Comparison of ENCODE assay signal across 23 cellular contexts in the genomic region with DNA sequence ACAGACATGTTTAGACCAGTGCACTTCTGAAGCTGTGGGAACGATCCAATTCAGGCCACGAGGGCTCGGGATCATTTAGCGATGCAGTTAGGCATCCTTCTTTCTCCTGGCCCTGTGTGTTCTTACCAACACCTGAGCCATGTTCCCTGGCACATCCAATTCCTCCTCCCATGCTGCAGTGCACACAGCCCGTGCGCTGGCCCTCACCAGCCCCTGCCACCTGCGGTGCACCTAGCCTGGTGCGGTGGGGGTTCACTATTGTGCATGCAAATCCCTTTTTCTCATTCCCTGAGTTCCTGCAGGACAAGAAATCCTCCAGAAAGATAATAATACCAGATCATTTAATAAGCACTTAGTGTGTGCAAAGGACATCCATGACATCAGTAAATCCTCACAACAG. TPM values are rescaled to one million over a fixed set of nuclear protein-coding genes. Genes with fewer than 3 reads are reported as not detected.
DNase-seq lines count a peak whose midpoint lies in the region; ATAC-seq and TF ChIP-seq lines count a peak whose summit lies in the region.
"Had no signal": no experiment of that assay in that cellular context is flagged by ENCODE, and none has a peak within 500 bp of the region (broad histone marks: within the 10 kb centered on the region; RNA-seq: fewer than 3 reads in every experiment).

No MANE protein-coding gene starts in this region.

- H3K27me3 Mint-ChIP-seq in osteocyte (ENCODE audit: unreplicated experiment) = no peaks in the 10 kb centered on the region
- H3K27me3 Mint-ChIP-seq: activated CD8-positive, alpha-beta T cell treated with anti-CD3 and anti-CD28 coated beads for 36 hours; stimulated activated naive CD8-positive, alpha-beta T cell treated with anti-CD3 and anti-CD28 coated beads, Interleukin-15, amount 100 ng/mL, for 72 hours had no signal

- H3K4me1 Mint-ChIP-seq in osteocyte (ENCODE audit: unreplicated experiment) = peaks cover 21% of the 10 kb centered on the region

- in situ Hi-C loops in gastrocnemius medialis (cut with MboI; ENCODE audit: low sequenced_read_pairs in 4 of 4) = loop anchor here in 1 of 4 donors (5.0 kb wide), 1 partner anchor 47 kb away; no protein-coding TSS in a partner anchor

- H3K9me3 ChIP-seq in right atrium auricular region (no peaks in the 10 kb centered on the region), esophagus muscularis mucosa (no peaks in the 10 kb centered on the region), gastrocnemius medialis (no peaks in the 10 kb centered on the region)

- H3K4me3 ChIP-seq in right atrium auricular region (no peak overlapping the region), esophagus muscularis mucosa (no peak overlapping the region), gastrocnemius medialis (no peak overlapping the region)

- intact Hi-C loops in cardiac septum (cut with DNase I) = loop anchor here (2.0 kb wide), 1 partner anchor 34 kb away; no protein-coding TSS in a partner anchor
- intact Hi-C loops in esophagus muscularis mucosa (cut with DNase I) = loop anchor here (5.0 kb wide), 1 partner anchor 137 kb away; no protein-coding TSS in a partner anchor
- intact Hi-C loops in gastrocnemius medialis (cut with DNase I; ENCODE audit: low total_unique reads) = no loop called here

- H3K9me3 Mint-ChIP-seq in osteocyte (ENCODE audit: unreplicated experiment) = no peaks in the 10 kb centered on the region
- H3K9me3 Mint-ChIP-seq: activated CD8-positive, alpha-beta T cell treated with anti-CD3 and anti-CD28 coated beads for 36 hours; activated naive CD8-positive, alpha-beta T cell treated with anti-CD3 and anti-CD28 coated beads, Interleukin-2, amount 10 ng/mL, durations not matched to agents 7 days and 5 days; stimulated activated naive CD8-positive, alpha-beta T cell treated with anti-CD3 and anti-CD28 coated beads, Interleukin-15, amount 100 ng/mL, for 72 hours had no signal

- ATAC-seq in gastrocnemius medialis = no peak
- ATAC-seq in activated CD4-positive, CD25-positive, alpha-beta regulatory T cell treated with anti-CD3 and anti-CD28 coated beads, Interleukin-2, amount 50 U/mL, for 24 hours = no peak
- ATAC-seq in GM21723 (IDR thresholded peaks at IDR 0.05; ENCODE audit: unreplicated experiment) = no peak
- ATAC-seq: activated CD8-positive, alpha-beta T cell treated with anti-CD3 and anti-CD28 coated beads for 36 hours; SK-N-SH treated with all-trans-retinoic acid at 6 μM for 48 hours; stimulated activated naive CD8-positive, alpha-beta T cell treated with anti-CD3 and anti-CD28 coated beads, Interleukin-15, amount 100 ng/mL, for 72 hours had no signal

- H3K27ac Mint-ChIP-seq in osteocyte (ENCODE audit: unreplicated experiment) = no peak overlapping the region
- H3K27ac Mint-ChIP-seq: activated CD8-positive, alpha-beta T cell treated with anti-CD3 and anti-CD28 coated beads for 36 hours; activated naive CD8-positive, alpha-beta T cell treated with anti-CD3 and anti-CD28 coated beads, Interleukin-2, amount 10 ng/mL, durations not matched to agents 7 days and 5 days; stimulated activated naive CD8-positive, alpha-beta T cell treated with anti-CD3 and anti-CD28 coated beads, Interleukin-15, amount 100 ng/mL, for 72 hours had no signal

- TF ChIP-seq CTCF in right atrium auricular region (IDR thresholded peaks at IDR 0.05) = no peak
- no peak for TF ChIP-seq CTCF in esophagus muscularis mucosa (IDR thresholded peaks at IDR 0.05)
- no peak for TF ChIP-seq CTCF in gastrocnemius medialis (IDR thresholded peaks at IDR 0.05 in 4 of 5, conservative IDR thresholded peaks at IDR 0.05 in 1 of 5)
- TF ChIP-seq CTCF in osteocyte (IDR thresholded peaks at IDR 0.05) = no peak

- DNase-seq in right atrium auricular region (ENCODE audit: low spot score) (no peak), cardiac septum (ENCODE audit: low spot score) (no peak), esophagus muscularis mucosa (ENCODE audit: extremely low spot score) (no peak), gastrocnemius medialis (no peak), HT-29 (ENCODE audit: low spot score) (no peak), osteocyte (ENCODE audit: extremely low spot score, unreplicated experiment) (no peak)
- DNase-seq: ACHN; activated CD8-positive, alpha-beta T cell treated with anti-CD3 and anti-CD28 coated beads for 36 hours; activated effector memory CD4-positive, alpha-beta T cell treated with Interleukin-2 at 50 U/mL for 16 hours; activated naive CD8-positive, alpha-beta T cell treated with anti-CD3 and anti-CD28 coated beads, Interleukin-2, amount 10 ng/mL, durations not matched to agents 7 days and 5 days; DMS53; head of caudate nucleus; Karpas-422; mesendoderm; NCI-H1417 treated with DMSO at 0.1 percent for 48 hours; NCI-H446; nucleus accumbens; stimulated activated naive CD8-positive, alpha-beta T cell treated with anti-CD3 and anti-CD28 coated beads, Interleukin-15, amount 100 ng/mL, for 72 hours; T-helper 2 cell had no signal

- H3K27me3 ChIP-seq in right atrium auricular region = no peaks in the 10 kb centered on the region
- H3K27me3 ChIP-seq in esophagus muscularis mucosa = no peaks in the 10 kb centered on the region
- H3K27me3 ChIP-seq in gastrocnemius medialis = no peaks in the 10 kb centered on the region

- H3K4me1 ChIP-seq in right atrium auricular region = peaks cover 0 to 81% of the 10 kb centered on the region in 2 donors
- H3K4me1 ChIP-seq in esophagus muscularis mucosa = peaks cover 56 to 75% (median 67%) of the 10 kb centered on the region in 4 donors
- H3K4me1 ChIP-seq in gastrocnemius medialis = peaks cover 8 to 28% of the 10 kb centered on the region in 2 donors

- WGBS in esophagus muscularis mucosa = 93% methylated on average over 8 of the region's 8 CpGs

- no peak overlapping the region for H3K4me3 Mint-ChIP-seq in osteocyte (ENCODE audit: unreplicated experiment)
- H3K4me3 Mint-ChIP-seq: activated CD8-positive, alpha-beta T cell treated with anti-CD3 and anti-CD28 coated beads for 36 hours; activated naive CD8-positive, alpha-beta T cell treated with anti-CD3 and anti-CD28 coated beads, Interleukin-2, amount 10 ng/mL, durations not matched to agents 7 days and 5 days; stimulated activated naive CD8-positive, alpha-beta T cell treated with anti-CD3 and anti-CD28 coated beads, Interleukin-15, amount 100 ng/mL, for 72 hours had no signal

- no peak for TF ChIP-seq EP300 in esophagus muscularis mucosa (IDR thresholded peaks at IDR 0.05)

- TF ChIP-seq POLR2A in esophagus muscularis mucosa (IDR thresholded peaks at IDR 0.05; ENCODE audit: low read depth) (no peak), gastrocnemius medialis (IDR thresholded peaks at IDR 0.05) (no peak)

- peak overlapping the region; percentile 78 to 87 for H3K27ac ChIP-seq in right atrium auricular region
- H3K27ac ChIP-seq in esophagus muscularis mucosa (replicated peaks in 1 of 4) = peak overlapping the region; percentile 70 to 84 (median 79)
- peak overlapping the region; percentile 16 to 77 (median 76) for H3K27ac ChIP-seq in gastrocnemius medialis
- H3K27ac ChIP-seq: epithelial cell of prostate had no signal

- H3K36me3 Mint-ChIP-seq in osteocyte (ENCODE audit: unreplicated experiment) = no peaks in the 10 kb centered on the region
- H3K36me3 Mint-ChIP-seq: activated naive CD8-positive, alpha-beta T cell treated with anti-CD3 and anti-CD28 coated beads, Interleukin-2, amount 10 ng/mL, durations not matched to agents 7 days and 5 days had no signal

- H3K36me3 ChIP-seq in right atrium auricular region (peaks cover 4% of the 10 kb centered on the region), esophagus muscularis mucosa (peaks cover 0 to 14% (median 6%) of the 10 kb centered on the region in 4 donors), gastrocnemius medialis (no peaks in the 10 kb centered on the region)

RNA-seq across cellular contexts. Expression of a gene that starts 53.5 kb away (rescaled TPM):
- 10 to 100 TPM; 17.9 to 22.4 TPM for total RNA-seq in right atrium auricular region
- total RNA-seq in cardiac septum = 19.7 TPM
- 10 to 100 TPM; 34.1 to 87.1 (median 60.2) TPM for total RNA-seq in esophagus muscularis mucosa
- total RNA-seq in gastrocnemius medialis = 10 to 100 TPM in 3 of 4 donors, 1 to 10 TPM in 1; 8.7 to 18.8 (median 15.1) TPM
- total RNA-seq in HT-29 (2014; rRNA removed; shearing (Covaris generic)) = 0.26 and 0.79 TPM in 2 replicates
- 1.5 and 1.7 TPM in 2 replicates for total RNA-seq in osteocyte
